Comparison of ENCODE assay signal across 8 cellular contexts in genomic region chr11:12187399-12187798, GRCh38.
DNase-seq lines count a peak whose midpoint lies in the region; ATAC-seq and TF ChIP-seq lines count a peak whose summit lies in the region.

No MANE protein-coding gene starts in this region.

- peak overlapping the region; percentile 10 for H3K27ac Mint-ChIP-seq in activated CD8-positive, alpha-beta T cell treated with anti-CD3 and anti-CD28 coated beads, Interleukin-2, amount 10 ng/mL, durations not matched to agents 7 days and 5 days

- H3K4me1 ChIP-seq in lung (ENCODE audit: control insufficient read depth in 2 of 2, insufficient read depth in 2 of 2, low read length in 2 of 2) = peaks cover 20 to 28% of the 10 kb centered on the region in 2 donors

- H3K36me3 ChIP-seq in lung (ENCODE audit: control insufficient read depth in 2 of 2, insufficient read depth in 2 of 2, low read length in 2 of 2) = no peaks in the 10 kb centered on the region

- peaks cover 10% of the 10 kb centered on the region for H3K36me3 Mint-ChIP-seq in activated CD8-positive, alpha-beta T cell treated with anti-CD3 and anti-CD28 coated beads, Interleukin-2, amount 10 ng/mL, durations not matched to agents 7 days and 5 days (ENCODE audit: low read depth)

- 80 to 92% methylated on average over 8 of the region's 8 CpGs for WGBS in lung, 2 donors

- no peak overlapping the region for H3K4me3 Mint-ChIP-seq in activated CD8-positive, alpha-beta T cell treated with anti-CD3 and anti-CD28 coated beads, Interleukin-2, amount 10 ng/mL, durations not matched to agents 7 days and 5 days

- H3K27ac ChIP-seq in AG04450 (ENCODE audit: low read depth, low read length) (peak overlapping the region; percentile 49), lung (ENCODE audit: low read depth in 1 of 2, low read length in 1 of 2) (peak overlapping the region; percentile 17 to 46)

- H3K27me3 ChIP-seq in AG04450 (ENCODE audit: control insufficient read depth, insufficient read depth, low read length) = no peaks in the 10 kb centered on the region
- H3K27me3 ChIP-seq in lung (ENCODE audit: control insufficient read depth, insufficient read depth) = no peaks in the 10 kb centered on the region

- H3K4me3 ChIP-seq in AG04450 (ENCODE audit: low read depth, low read length) = no peak overlapping the region
- no peak overlapping the region for H3K4me3 ChIP-seq in lung

- peaks cover 33% of the 10 kb centered on the region for H3K4me1 Mint-ChIP-seq in activated CD8-positive, alpha-beta T cell treated with anti-CD3 and anti-CD28 coated beads, Interleukin-2, amount 10 ng/mL, durations not matched to agents 7 days and 5 days (ENCODE audit: low read depth)

- no peaks in the 10 kb centered on the region for H3K27me3 Mint-ChIP-seq in activated CD8-positive, alpha-beta T cell treated with anti-CD3 and anti-CD28 coated beads, Interleukin-2, amount 10 ng/mL, durations not matched to agents 7 days and 5 days (ENCODE audit: low read depth)

- H3K9me3 ChIP-seq in AG04450 (ENCODE audit: control insufficient read depth, insufficient read depth, low read length) (no peaks in the 10 kb centered on the region), lung (ENCODE audit: control insufficient read depth in 2 of 2, insufficient read depth in 1 of 2, low read length in 1 of 2) (no peaks in the 10 kb centered on the region)

- CTCF ChIA-PET in AG04450 (lab: Charles Lee) = no interaction called here
- CTCF ChIA-PET in activated CD8-positive, alpha-beta T cell treated with anti-CD3 and anti-CD28 coated beads, Interleukin-2, amount 10 ng/mL, durations not matched to agents 7 days and 5 days (lab: Charles Lee) = interaction anchor here (1.1 to 1.5 kb wide), 2 partner anchors 37 to 49 kb away, joined by 3 read pairs; no protein-coding TSS in a partner anchor

- ATAC-seq in HG02798 (IDR thresholded peaks at IDR 0.05; ENCODE audit: poor library complexity, unreplicated experiment) (peak; percentile 61), lung (ENCODE audit: insufficient read depth, low FRiP score) (no peak), HG02678 (IDR thresholded peaks at IDR 0.05; ENCODE audit: unreplicated experiment) (no peak), GM19467 (IDR thresholded peaks at IDR 0.05; ENCODE audit: unreplicated experiment) (no peak)
- no peak for ATAC-seq in activated CD8-positive, alpha-beta T cell treated with anti-CD3 and anti-CD28 coated beads, Interleukin-2, amount 10 ng/mL, durations not matched to agents 7 days and 5 days

- POLR2A ChIA-PET in AG04450 (lab: Yijun Ruan, JAX) = interaction anchor here (1.3 kb wide), 1 partner anchor 14 kb away, joined by 3 read pairs; no protein-coding TSS in a partner anchor
- POLR2A ChIA-PET in activated CD8-positive, alpha-beta T cell treated with anti-CD3 and anti-CD28 coated beads, Interleukin-2, amount 10 ng/mL, durations not matched to agents 7 days and 5 days (lab: Charles Lee) = no interaction called here

- no peaks in the 10 kb centered on the region for H3K9me3 Mint-ChIP-seq in activated CD8-positive, alpha-beta T cell treated with anti-CD3 and anti-CD28 coated beads, Interleukin-2, amount 10 ng/mL, durations not matched to agents 7 days and 5 days (ENCODE audit: insufficient read depth)

- DNase-seq in AG04450 (ENCODE audit: low read depth, low spot score) (no peak), lung (ENCODE audit: low spot score) (no peak), cortex of kidney (lab: John Stamatoyannopoulos, UW) (no peak), RPMI8226 (no peak)
- DNase-seq in activated CD8-positive, alpha-beta T cell treated with anti-CD3 and anti-CD28 coated beads, Interleukin-2, amount 10 ng/mL, durations not matched to agents 7 days and 5 days = no peak

- no peak for TF ChIP-seq CTCF in AG04450 (IDR thresholded peaks at IDR 0.05; ENCODE audit: low read depth, low read length)
- no peak for TF ChIP-seq CTCF in lung (IDR thresholded peaks at IDR 0.05; ENCODE audit: control extremely low read depth, extremely low read depth)
